ENCODE assay signal across 15 cellular contexts in the genomic region with DNA sequence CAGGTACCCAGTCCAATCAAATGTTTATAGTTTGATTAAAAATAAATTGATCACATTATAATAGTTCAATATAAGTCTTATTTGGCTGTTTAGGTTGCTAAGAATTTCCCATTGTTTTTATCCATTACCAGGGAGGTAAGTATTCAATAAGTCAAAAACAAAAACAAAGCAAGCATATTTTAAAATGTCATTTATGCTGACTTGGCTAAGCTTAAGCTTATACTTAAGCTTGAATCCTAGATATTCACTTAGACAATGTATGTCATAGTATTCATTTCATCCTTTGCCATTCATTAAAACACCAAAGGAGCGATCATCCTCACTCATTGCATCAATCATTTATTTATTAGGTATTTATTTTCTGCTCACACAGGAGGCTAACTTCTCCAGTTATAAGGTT.
DNase-seq lines count a peak whose midpoint lies in the region; ATAC-seq, FAIRE-seq and TF ChIP-seq lines count a peak whose summit lies in the region.
"Had no signal": no experiment of that assay in that cellular context is flagged by ENCODE, and none has a peak within 500 bp of the region (broad histone marks: within the 10 kb centered on the region; RNA-seq: fewer than 3 reads in every experiment).

No MANE protein-coding gene starts in this region.

- H3K4me1 Mint-ChIP-seq in nephron = peaks cover 71% of the 10 kb centered on the region
- no peaks in the 10 kb centered on the region for H3K4me1 Mint-ChIP-seq in stimulated activated memory B cell treated with anti-CD40 and anti-IgM and Interleukin-4, amounts not matched to agents 10 μg/mL and 1 μg/mL and 100 μg/mL, for 72 hours

- no peaks in the 10 kb centered on the region for H4K20me1 ChIP-seq in DND-41 (ENCODE audit: insufficient read depth, low read length)

- H3K4me1 ChIP-seq in DND-41 (ENCODE audit: insufficient read depth, low read length) (peaks cover 81% of the 10 kb centered on the region), Panc1 (ENCODE audit: control insufficient read depth, insufficient read depth, low read length) (peaks cover 29% of the 10 kb centered on the region)

- H3K36me3 Mint-ChIP-seq in nephron (ENCODE audit: low read depth) = peaks cover 12% of the 10 kb centered on the region
- no peaks in the 10 kb centered on the region for H3K36me3 Mint-ChIP-seq in stimulated activated memory B cell treated with anti-CD40 and anti-IgM and Interleukin-4, amounts not matched to agents 10 μg/mL and 1 μg/mL and 100 μg/mL, for 72 hours
- H3K36me3 Mint-ChIP-seq: CD8-positive, alpha-beta memory T cell had no signal

- H3K4me3 ChIP-seq in DND-41 (ENCODE audit: low read depth in 1 of 2, low read length in 2 of 2) (no peak overlapping the region), Panc1 (ENCODE audit: low read depth in 2 of 2, low read length in 2 of 2) (no peak overlapping the region)

- H3K9me3 Mint-ChIP-seq in nephron = no peaks in the 10 kb centered on the region
- no peaks in the 10 kb centered on the region for H3K9me3 Mint-ChIP-seq in stimulated activated memory B cell treated with anti-CD40 and anti-IgM and Interleukin-4, amounts not matched to agents 10 μg/mL and 1 μg/mL and 100 μg/mL, for 72 hours

- no peaks in the 10 kb centered on the region for H3K27me3 Mint-ChIP-seq in nephron (ENCODE audit: low read depth)
- H3K27me3 Mint-ChIP-seq in stimulated activated memory B cell treated with anti-CD40 and anti-IgM and Interleukin-4, amounts not matched to agents 10 μg/mL and 1 μg/mL and 100 μg/mL, for 72 hours = no peaks in the 10 kb centered on the region

- in situ Hi-C loops in Panc1 (cut with HindIII; ENCODE audit: low pct_unique_long_range_greater_than_20kb, low sequenced_read_pairs) = no loop called here

- POLR2A ChIA-PET in Panc1 (lab: Charles Lee) = no interaction called here

- H3K27ac Mint-ChIP-seq in nephron = peak overlapping the region; percentile 37 to 61 (median 54)
- no peak overlapping the region for H3K27ac Mint-ChIP-seq in stimulated activated memory B cell treated with anti-CD40 and anti-IgM and Interleukin-4, amounts not matched to agents 10 μg/mL and 1 μg/mL and 100 μg/mL, for 72 hours
- H3K27ac Mint-ChIP-seq: B cell; CD8-positive, alpha-beta memory T cell had no signal

- no peak overlapping the region for H3K4me3 Mint-ChIP-seq in nephron
- no peak overlapping the region for H3K4me3 Mint-ChIP-seq in stimulated activated memory B cell treated with anti-CD40 and anti-IgM and Interleukin-4, amounts not matched to agents 10 μg/mL and 1 μg/mL and 100 μg/mL, for 72 hours
- H3K4me3 Mint-ChIP-seq: B cell; CD8-positive, alpha-beta memory T cell had no signal

- H3K27me3 ChIP-seq in DND-41 (ENCODE audit: insufficient read depth, low read length, poor library complexity) = no peaks in the 10 kb centered on the region
- H3K27me3 ChIP-seq in Panc1 (ENCODE audit: control insufficient read depth, insufficient read depth, low read length) = no peaks in the 10 kb centered on the region

- BruUV-seq in Panc1 (replicated peaks; lab: Mats Ljungman, UMichigan) = no TSS peak

- ATAC-seq in DND-41 (ENCODE audit: insufficient read depth, low read depth) (no peak), Panc1 (no peak)
- no peak for ATAC-seq in stimulated activated memory B cell treated with anti-CD40 and anti-IgM and Interleukin-4, amounts not matched to agents 10 μg/mL and 1 μg/mL and 100 μg/mL, for 72 hours
- ATAC-seq: HCT116 had no signal

- H3K27ac ChIP-seq in DND-41 (ENCODE audit: low read length) (peak overlapping the region; percentile 15), Panc1 (ENCODE audit: low read length) (peak overlapping the region; percentile 44; the same call in 1 of the 2 replicates)
- H3K27ac ChIP-seq: HL-60 had no signal

- CTCF ChIA-PET in Panc1 (lab: Charles Lee) = no interaction called here

- H3K9ac ChIP-seq in DND-41 (ENCODE audit: low read depth, low read length) = no peak overlapping the region

- FAIRE-seq in A204.1 (lab: Jason Lieb, UNC) = peak; percentile 6
- FAIRE-seq: H54 had no signal

- DNase-seq in DND-41 (no peak), Panc1 (ENCODE audit: low read depth, low spot score) (no peak), putamen (ENCODE audit: low spot score) (no peak)
- no peak for DNase-seq in activated CD4-positive, alpha-beta T cell treated with anti-CD3 and anti-CD28 coated beads, Interleukin-2, amount 50 U/mL, for 48 hours
- DNase-seq: 8988T; Caco-2; CD8-positive, alpha-beta memory T cell; GF-D8 had no signal

- H3K4me2 ChIP-seq in DND-41 (ENCODE audit: insufficient read depth, low read length) = peak overlapping the region; percentile 15; the same call in 1 of the 2 replicates

- intact Hi-C loops in Panc1 (cut with micrococcal nuclease; ENCODE audit: unreplicated experiment) = no loop called here

- H3K36me3 ChIP-seq in DND-41 (ENCODE audit: insufficient read depth, low read length) = peaks cover 3% of the 10 kb centered on the region; the same call in 1 of the 2 replicates
- H3K36me3 ChIP-seq in Panc1 (ENCODE audit: control insufficient read depth, insufficient read depth, low read length) = no peaks in the 10 kb centered on the region

- H3K79me2 ChIP-seq in DND-41 (ENCODE audit: insufficient read depth, low read length) = peaks cover 60% of the 10 kb centered on the region

- no peak for TF ChIP-seq CTCF in DND-41 (IDR thresholded peaks at IDR 0.05; ENCODE audit: borderline replicate concordance, extremely low read depth, low read length, poor library complexity, severe bottlenecking)
- no peak for TF ChIP-seq CTCF in Panc1 (IDR thresholded peaks at IDR 0.05)
- no peak for TF ChIP-seq CTCF in nephron (IDR thresholded peaks at IDR 0.05; ENCODE audit: unreplicated experiment in 3 of 3)

- H3K9me3 ChIP-seq in DND-41 (ENCODE audit: insufficient read depth, low read length, severe bottlenecking) = no peaks in the 10 kb centered on the region
- H3K9me3 ChIP-seq in Panc1 (ENCODE audit: control insufficient read depth, insufficient read depth, low read depth, low read length) = no peaks in the 10 kb centered on the region
- H3K9me3 ChIP-seq: Caco-2 had no signal

- no peak overlapping the region for H2AFZ ChIP-seq in DND-41 (ENCODE audit: low read depth, low read length)
